In the genomic region with DNA sequence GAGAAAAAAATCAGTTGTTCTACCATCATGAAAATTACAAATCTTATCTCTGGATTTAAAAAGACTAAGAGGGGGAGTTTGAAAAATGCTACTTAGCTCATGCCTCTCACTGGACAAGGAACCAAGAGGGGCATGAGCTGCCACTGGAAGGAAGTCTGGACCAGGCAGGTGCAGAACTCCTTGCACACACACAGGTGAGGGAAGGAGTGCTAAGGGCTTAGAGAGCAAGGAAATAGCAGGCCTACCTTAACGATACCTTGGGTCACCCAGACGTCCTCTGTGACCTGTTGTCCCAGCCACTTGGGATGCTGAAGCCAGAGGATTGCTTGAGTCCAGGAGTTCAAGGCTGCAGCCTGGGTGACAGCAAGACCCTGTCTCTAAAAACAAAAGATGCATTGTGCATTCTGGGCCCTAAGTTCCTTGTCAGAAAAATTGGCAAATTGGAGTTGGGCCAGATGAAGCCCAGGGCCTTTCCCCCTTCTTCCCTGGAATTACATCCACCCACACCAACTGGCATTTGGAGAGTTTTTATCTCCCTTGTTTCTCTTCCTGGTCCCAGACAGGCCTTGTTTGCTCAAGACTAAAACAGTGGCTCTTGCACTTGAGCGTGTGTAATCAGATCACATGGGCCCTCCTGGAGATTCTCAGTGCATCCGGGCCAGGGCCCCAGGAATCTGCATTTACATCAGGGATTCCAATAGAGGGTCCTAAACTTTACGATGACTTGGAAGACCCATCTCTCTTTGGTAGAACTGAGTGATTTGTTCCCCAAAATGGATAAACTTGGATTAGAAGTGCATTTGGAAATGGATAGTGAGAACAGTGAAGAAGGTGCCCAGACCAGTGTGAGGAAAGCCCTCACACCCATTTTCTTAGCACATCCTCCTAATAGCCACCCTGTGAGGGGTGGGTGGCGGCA, we compare ENCODE assay signal across 1 cellular context.
A peak's percentile ranks its signal among the peaks of the same experiment; 100 is the strongest.
TF ChIP-seq lines count a peak whose summit lies in the region.

No MANE protein-coding gene starts in this region.

TF ChIP-seq in WTC11, 78 proteins besides CTCF, POLR2A, EP300 and RAD21 (continued from another document):
- TF ChIP-seq STAT6 (CRISPR knock-in tag; conservative IDR thresholded peaks at IDR 0.05; ENCODE audit: low read depth) (no peak), ZMAT4 (CRISPR knock-in tag; IDR thresholded peaks at IDR 0.05) (no peak), FOXP1 (CRISPR knock-in tag; IDR thresholded peaks at IDR 0.05; ENCODE audit: borderline replicate concordance) (peak; percentile 7; the same call in 1 of the 2 replicates), ESRRA (CRISPR knock-in tag; IDR thresholded peaks at IDR 0.05; ENCODE audit: borderline replicate concordance) (no peak), ZNF425 (CRISPR knock-in tag; conservative IDR thresholded peaks at IDR 0.05) (no peak), ZNF232 (CRISPR knock-in tag; IDR thresholded peaks at IDR 0.05) (no peak), GABPB1 (CRISPR knock-in tag; IDR thresholded peaks at IDR 0.05) (0 out of 2 replicates have a peak, but pooled peaks have one; percentile 53), PRRX2 (CRISPR knock-in tag; IDR thresholded peaks at IDR 0.05) (peak; percentile 26; the same call in 1 of the 2 replicates), NFATC4 (CRISPR knock-in tag; IDR thresholded peaks at IDR 0.05) (peak; percentile 85), ZNF671 (CRISPR knock-in tag; IDR thresholded peaks at IDR 0.05) (no peak), ZNF219 (CRISPR knock-in tag; IDR thresholded peaks at IDR 0.05; ENCODE audit: borderline replicate concordance) (no peak), MAX (CRISPR knock-in tag; IDR thresholded peaks at IDR 0.05) (0 out of 2 replicates have a peak, but pooled peaks have one; percentile 23), MYBL2 (CRISPR knock-in tag; IDR thresholded peaks at IDR 0.05) (no peak), ZNF121 (CRISPR knock-in tag; IDR thresholded peaks at IDR 0.05) (no peak), ZNF416 (CRISPR knock-in tag; IDR thresholded peaks at IDR 0.05) (no peak; the same call in 1 of the 2 replicates), JUN (CRISPR knock-in tag; IDR thresholded peaks at IDR 0.05) (no peak), MLX (CRISPR knock-in tag; IDR thresholded peaks at IDR 0.05) (no peak), ZNF423 (CRISPR knock-in tag; IDR thresholded peaks at IDR 0.05) (no peak), TEAD4 (CRISPR knock-in tag; IDR thresholded peaks at IDR 0.05) (no peak), ELF4 (CRISPR knock-in tag; IDR thresholded peaks at IDR 0.05; ENCODE audit: low read depth) (no peak), CREB1 (CRISPR knock-in tag; IDR thresholded peaks at IDR 0.05) (no peak), KAT7 (CRISPR knock-in tag; IDR thresholded peaks at IDR 0.05; ENCODE audit: borderline replicate concordance) (no peak), EMX1 (CRISPR knock-in tag; IDR thresholded peaks at IDR 0.05) (peak; percentile 93; the same call in 1 of the 2 replicates)
- TF ChIP-seq, protein P1, sequence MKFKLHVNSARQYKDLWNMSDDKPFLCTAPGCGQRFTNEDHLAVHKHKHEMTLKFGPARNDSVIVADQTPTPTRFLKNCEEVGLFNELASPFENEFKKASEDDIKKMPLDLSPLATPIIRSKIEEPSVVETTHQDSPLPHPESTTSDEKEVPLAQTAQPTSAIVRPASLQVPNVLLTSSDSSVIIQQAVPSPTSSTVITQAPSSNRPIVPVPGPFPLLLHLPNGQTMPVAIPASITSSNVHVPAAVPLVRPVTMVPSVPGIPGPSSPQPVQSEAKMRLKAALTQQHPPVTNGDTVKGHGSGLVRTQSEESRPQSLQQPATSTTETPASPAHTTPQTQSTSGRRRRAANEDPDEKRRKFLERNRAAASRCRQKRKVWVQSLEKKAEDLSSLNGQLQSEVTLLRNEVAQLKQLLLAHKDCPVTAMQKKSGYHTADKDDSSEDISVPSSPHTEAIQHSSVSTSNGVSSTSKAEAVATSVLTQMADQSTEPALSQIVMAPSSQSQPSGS (CRISPR knock-in tag; IDR thresholded peaks at IDR 0.05; ENCODE audit: borderline replicate concordance, low read depth) = no peak
- TF ChIP-seq, protein P2, sequence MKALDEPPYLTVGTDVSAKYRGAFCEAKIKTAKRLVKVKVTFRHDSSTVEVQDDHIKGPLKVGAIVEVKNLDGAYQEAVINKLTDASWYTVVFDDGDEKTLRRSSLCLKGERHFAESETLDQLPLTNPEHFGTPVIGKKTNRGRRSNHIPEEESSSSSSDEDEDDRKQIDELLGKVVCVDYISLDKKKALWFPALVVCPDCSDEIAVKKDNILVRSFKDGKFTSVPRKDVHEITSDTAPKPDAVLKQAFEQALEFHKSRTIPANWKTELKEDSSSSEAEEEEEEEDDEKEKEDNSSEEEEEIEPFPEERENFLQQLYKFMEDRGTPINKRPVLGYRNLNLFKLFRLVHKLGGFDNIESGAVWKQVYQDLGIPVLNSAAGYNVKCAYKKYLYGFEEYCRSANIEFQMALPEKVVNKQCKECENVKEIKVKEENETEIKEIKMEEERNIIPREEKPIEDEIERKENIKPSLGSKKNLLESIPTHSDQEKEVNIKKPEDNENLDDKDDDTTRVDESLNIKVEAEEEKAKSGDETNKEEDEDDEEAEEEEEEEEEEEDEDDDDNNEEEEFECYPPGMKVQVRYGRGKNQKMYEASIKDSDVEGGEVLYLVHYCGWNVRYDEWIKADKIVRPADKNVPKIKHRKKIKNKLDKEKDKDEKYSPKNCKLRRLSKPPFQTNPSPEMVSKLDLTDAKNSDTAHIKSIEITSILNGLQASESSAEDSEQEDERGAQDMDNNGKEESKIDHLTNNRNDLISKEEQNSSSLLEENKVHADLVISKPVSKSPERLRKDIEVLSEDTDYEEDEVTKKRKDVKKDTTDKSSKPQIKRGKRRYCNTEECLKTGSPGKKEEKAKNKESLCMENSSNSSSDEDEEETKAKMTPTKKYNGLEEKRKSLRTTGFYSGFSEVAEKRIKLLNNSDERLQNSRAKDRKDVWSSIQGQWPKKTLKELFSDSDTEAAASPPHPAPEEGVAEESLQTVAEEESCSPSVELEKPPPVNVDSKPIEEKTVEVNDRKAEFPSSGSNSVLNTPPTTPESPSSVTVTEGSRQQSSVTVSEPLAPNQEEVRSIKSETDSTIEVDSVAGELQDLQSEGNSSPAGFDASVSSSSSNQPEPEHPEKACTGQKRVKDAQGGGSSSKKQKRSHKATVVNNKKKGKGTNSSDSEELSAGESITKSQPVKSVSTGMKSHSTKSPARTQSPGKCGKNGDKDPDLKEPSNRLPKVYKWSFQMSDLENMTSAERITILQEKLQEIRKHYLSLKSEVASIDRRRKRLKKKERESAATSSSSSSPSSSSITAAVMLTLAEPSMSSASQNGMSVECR (CRISPR knock-in tag; IDR thresholded peaks at IDR 0.05; ENCODE audit: borderline replicate concordance) = no peak
- TF ChIP-seq, protein P3, sequence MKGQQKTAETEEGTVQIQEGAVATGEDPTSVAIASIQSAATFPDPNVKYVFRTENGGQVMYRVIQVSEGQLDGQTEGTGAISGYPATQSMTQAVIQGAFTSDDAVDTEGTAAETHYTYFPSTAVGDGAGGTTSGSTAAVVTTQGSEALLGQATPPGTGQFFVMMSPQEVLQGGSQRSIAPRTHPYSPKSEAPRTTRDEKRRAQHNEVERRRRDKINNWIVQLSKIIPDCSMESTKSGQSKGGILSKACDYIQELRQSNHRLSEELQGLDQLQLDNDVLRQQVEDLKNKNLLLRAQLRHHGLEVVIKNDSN (CRISPR knock-in tag; IDR thresholded peaks at IDR 0.05) = peak; percentile 50; the same call in 1 of the 2 replicates
- TF ChIP-seq, protein P4, sequence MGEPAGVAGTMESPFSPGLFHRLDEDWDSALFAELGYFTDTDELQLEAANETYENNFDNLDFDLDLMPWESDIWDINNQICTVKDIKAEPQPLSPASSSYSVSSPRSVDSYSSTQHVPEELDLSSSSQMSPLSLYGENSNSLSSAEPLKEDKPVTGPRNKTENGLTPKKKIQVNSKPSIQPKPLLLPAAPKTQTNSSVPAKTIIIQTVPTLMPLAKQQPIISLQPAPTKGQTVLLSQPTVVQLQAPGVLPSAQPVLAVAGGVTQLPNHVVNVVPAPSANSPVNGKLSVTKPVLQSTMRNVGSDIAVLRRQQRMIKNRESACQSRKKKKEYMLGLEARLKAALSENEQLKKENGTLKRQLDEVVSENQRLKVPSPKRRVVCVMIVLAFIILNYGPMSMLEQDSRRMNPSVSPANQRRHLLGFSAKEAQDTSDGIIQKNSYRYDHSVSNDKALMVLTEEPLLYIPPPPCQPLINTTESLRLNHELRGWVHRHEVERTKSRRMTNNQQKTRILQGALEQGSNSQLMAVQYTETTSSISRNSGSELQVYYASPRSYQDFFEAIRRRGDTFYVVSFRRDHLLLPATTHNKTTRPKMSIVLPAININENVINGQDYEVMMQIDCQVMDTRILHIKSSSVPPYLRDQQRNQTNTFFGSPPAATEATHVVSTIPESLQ (CRISPR knock-in tag; IDR thresholded peaks at IDR 0.05) = no peak
